ENCODE assay signal across 9 cellular contexts in the genomic region with DNA sequence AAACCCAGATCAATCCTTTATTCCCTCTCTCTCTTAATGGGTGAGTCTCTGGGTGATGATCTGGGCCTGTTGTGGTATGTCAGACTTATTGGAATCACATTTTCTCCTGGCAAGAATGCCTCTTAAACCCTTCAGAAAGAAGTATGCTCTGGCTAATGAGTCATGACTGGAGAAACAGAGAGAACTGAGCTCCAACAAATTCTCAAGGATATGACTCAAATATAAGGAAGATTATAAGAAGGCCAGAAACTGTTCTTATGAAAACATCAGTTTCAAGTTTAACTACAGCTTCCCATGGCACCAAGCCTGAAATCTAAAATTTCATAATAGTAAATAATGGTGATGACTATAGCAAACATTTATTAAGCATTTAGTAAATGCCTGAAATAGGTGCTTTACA.
DNase-seq lines count a peak whose midpoint lies in the region; ATAC-seq, FAIRE-seq and TF ChIP-seq lines count a peak whose summit lies in the region.
"Had no signal": no experiment of that assay in that cellular context is flagged by ENCODE, and none has a peak within 500 bp of the region (broad histone marks: within the 10 kb centered on the region; RNA-seq: fewer than 3 reads in every experiment).

No MANE protein-coding gene starts in this region.

- no peak for FAIRE-seq in HTR-8/SVneo (lab: Jason Lieb, UNC)

- no peaks in the 10 kb centered on the region for H3K9me3 ChIP-seq in upper lobe of left lung
- H3K9me3 ChIP-seq: colonic mucosa had no signal

- H3K27me3 ChIP-seq in upper lobe of left lung, result no peaks in the 10 kb centered on the region
- H3K27me3 ChIP-seq: colonic mucosa had no signal

- DNase-seq in HTR-8/SVneo (ENCODE audit: insufficient read length, low spot score) (peak; percentile 58), cardiac fibroblast (ENCODE audit: low read depth in 2 of 2) (peak; percentile 97 to 99), kidney tubule cell (ENCODE audit: low spot score) (peak; percentile 95), upper lobe of left lung (no peak), OCI-M2 (lab: John Stamatoyannopoulos, UW; ENCODE audit: unreplicated experiment) (no peak)
- DNase-seq: colonic mucosa; stimulated activated CD4-positive, alpha-beta T cell treated with anti-CD3 and anti-CD28 coated beads, Interleukin-4, amount 100 ng/mL, for 24 hours had no signal

- no peak for TF ChIP-seq POLR2A in upper lobe of left lung (IDR thresholded peaks at IDR 0.05)

- peak; percentile 85 to 95 for ATAC-seq in upper lobe of left lung (ENCODE audit: low FRiP score in 2 of 2)
- no peak for ATAC-seq in GM18520 (IDR thresholded peaks at IDR 0.05; ENCODE audit: unreplicated experiment)
- ATAC-seq in GM18870 (IDR thresholded peaks at IDR 0.05; ENCODE audit: unreplicated experiment), result no peak

- peaks cover 0 to 16% (median 7%) of the 10 kb centered on the region in 4 donors for H3K4me1 ChIP-seq in upper lobe of left lung
- H3K4me1 ChIP-seq: colonic mucosa had no signal

- TF ChIP-seq EP300 in upper lobe of left lung (IDR thresholded peaks at IDR 0.05), result peak in 1 of 4 donors; percentile 45

- no peaks in the 10 kb centered on the region for H3K36me3 ChIP-seq in upper lobe of left lung
- H3K36me3 ChIP-seq: colonic mucosa had no signal

- H3K4me3 ChIP-seq in cardiac fibroblast (replicated peaks in 1 of 2; ENCODE audit: low read depth in 2 of 2, low read length in 2 of 2) (no peak overlapping the region), upper lobe of left lung (no peak overlapping the region)
- H3K4me3 ChIP-seq: colonic mucosa had no signal

- H3K27ac ChIP-seq in upper lobe of left lung, result peak overlapping the region; percentile 14 to 64 (median 54)
- H3K27ac ChIP-seq: colonic mucosa had no signal

- no peak for TF ChIP-seq CTCF in cardiac fibroblast (IDR thresholded peaks at IDR 0.05; ENCODE audit: low read depth, low read length)
- no peak for TF ChIP-seq CTCF in upper lobe of left lung (IDR thresholded peaks at IDR 0.05)

Comparison
In these comparisons a context has a peak if more than half of its experiments do, and no peak if none do; other contexts are left out.
1. DNase-seq: peak in HTR-8/SVneo (single experiment), cardiac fibroblast (2 of 2) and kidney tubule cell (single experiment); none in upper lobe of left lung (0 of 2) and OCI-M2 (single experiment).
2. ATAC-seq: peak in upper lobe of left lung (2 of 2); none in GM18520 (single experiment) and GM18870 (single experiment).